Comparison of ENCODE assay signal across 25 cellular contexts in genomic region chr2:65402339-65402738, GRCh38. TPM values are rescaled to one million over a fixed set of nuclear protein-coding genes. Genes with fewer than 3 reads are reported as not detected.
DNase-seq lines count a peak whose midpoint lies in the region; ATAC-seq and TF ChIP-seq lines count a peak whose summit lies in the region.
"Had no signal": no experiment of that assay in that cellular context is flagged by ENCODE, and none has a peak within 500 bp of the region (broad histone marks: within the 10 kb centered on the region; RNA-seq: fewer than 3 reads in every experiment).

No MANE protein-coding gene starts in this region.

- CTCF ChIA-PET in RWPE1 (lab: Yijun Ruan, JAX): interaction anchor here (1.2 kb wide), 1 partner anchor 19 kb away, joined by 3 read pairs; no protein-coding TSS in a partner anchor
- CTCF ChIA-PET in CD8-positive, alpha-beta T cell (lab: Charles Lee): no interaction called here

- H3K27me3 ChIP-seq in left ventricle myocardium inferior (ENCODE audit: low read depth): no peaks in the 10 kb centered on the region
- H3K27me3 ChIP-seq in CD8-positive, alpha-beta T cell (ENCODE audit: insufficient read depth, low read length): no peaks in the 10 kb centered on the region
- H3K27me3 ChIP-seq: ascending aorta, BE2C, heart left ventricle, MG63, neutrophil had no signal

- TF ChIP-seq CTCF in left ventricle myocardium inferior (IDR thresholded peaks at IDR 0.05; ENCODE audit: borderline replicate concordance): no peak
- no peak for TF ChIP-seq CTCF in RWPE1 (conservative IDR thresholded peaks at IDR 0.05; ENCODE audit: low read depth)
- no peak for TF ChIP-seq CTCF in fibroblast of mammary gland (conservative IDR thresholded peaks at IDR 0.05; ENCODE audit: control insufficient read depth, insufficient read depth, low read depth, low read length)
- no peak for TF ChIP-seq CTCF in CD8-positive, alpha-beta T cell (IDR thresholded peaks at IDR 0.05)

- H3K27ac ChIP-seq in left ventricle myocardium inferior (replicated peaks): no peak overlapping the region
- peak overlapping the region; percentile 51 for H3K27ac ChIP-seq in RWPE1
- no peak overlapping the region for H3K27ac ChIP-seq in CD8-positive, alpha-beta T cell (ENCODE audit: low read depth, low read length)
- H3K27ac ChIP-seq: ascending aorta, heart left ventricle, neutrophil, skin epidermis had no signal

- peaks cover 6% of the 10 kb centered on the region for H3K27me3 Mint-ChIP-seq in CD8-positive, alpha-beta T cell (ENCODE audit: low read depth)
- H3K27me3 Mint-ChIP-seq: activated naive CD4-positive, alpha-beta T cell treated with anti-CD3 and anti-CD28 coated beads, Interleukin-2, amount 50 U/mL, for 24 hours; dendritic cell treated with granulocyte-macrophage colony-stimulating factor and Interleukin-4, amounts not matched to agents 40 ng/mL and 50 ng/mL, for 4 days; type B pancreatic cell had no signal

- H3K36me3 ChIP-seq in left ventricle myocardium inferior: no peaks in the 10 kb centered on the region
- no peaks in the 10 kb centered on the region for H3K36me3 ChIP-seq in CD8-positive, alpha-beta T cell (ENCODE audit: insufficient read depth, low read length)
- H3K36me3 ChIP-seq: ascending aorta, BE2C, heart left ventricle, MG63, neutrophil had no signal

- H3K9me3 ChIP-seq in left ventricle myocardium inferior (replicated peaks): no peaks in the 10 kb centered on the region
- no peaks in the 10 kb centered on the region for H3K9me3 ChIP-seq in CD8-positive, alpha-beta T cell (ENCODE audit: low read length)
- H3K9me3 ChIP-seq: ascending aorta, BE2C, heart left ventricle, MG63, neutrophil had no signal

- DNase-seq in Right ventricle myocardium superior: no peak
- no peak for DNase-seq in left ventricle myocardium inferior
- DNase-seq in RWPE1 (ENCODE audit: low spot score): no peak
- peak; percentile 59 for DNase-seq in fibroblast of mammary gland (ENCODE audit: low read depth)
- DNase-seq in CD8-positive, alpha-beta T cell: no peak
- DNase-seq: activated CD4-positive, alpha-beta T cell treated with anti-CD3 and anti-CD28 coated beads, Interleukin-2, amount 50 U/mL, for 48 hours; activated CD4-positive, CD25-positive, alpha-beta regulatory T cell; activated CD8-positive, alpha-beta memory T cell treated with anti-CD3 and anti-CD28 coated beads, Interleukin-2, amount 50 U/mL, for 4 hours; BE2C; central memory CD4-positive, alpha-beta T cell; DND-41; heart left ventricle; KBM-7; NCI-H1417 treated with DMSO at 0.1 percent for 48 hours; SHP77 had no signal

- H3K4me1 ChIP-seq in left ventricle myocardium inferior: peaks cover 61% of the 10 kb centered on the region
- H3K4me1 ChIP-seq in CD8-positive, alpha-beta T cell (ENCODE audit: insufficient read depth, low read length): peaks cover 9% of the 10 kb centered on the region
- H3K4me1 ChIP-seq: BE2C had no signal

- ATAC-seq in Right ventricle myocardium superior (ENCODE audit: poor library complexity) (peak; percentile 23), GM18517 (IDR thresholded peaks at IDR 0.05; ENCODE audit: unreplicated experiment) (no peak), GM19467 (IDR thresholded peaks at IDR 0.05; ENCODE audit: unreplicated experiment) (no peak)
- ATAC-seq in CD8-positive, alpha-beta T cell: no peak
- no peak for ATAC-seq in activated CD4-positive, CD25-positive, alpha-beta regulatory T cell treated with anti-CD3 and anti-CD28 coated beads, Interleukin-2, amount 50 U/mL, for 24 hours

- no peak overlapping the region for H3K4me3 ChIP-seq in left ventricle myocardium inferior
- no peak overlapping the region for H3K4me3 ChIP-seq in fibroblast of mammary gland (ENCODE audit: control insufficient read depth, low read depth, low read length)
- H3K4me3 ChIP-seq in CD8-positive, alpha-beta T cell (ENCODE audit: low read depth, low read length): no peak overlapping the region
- H3K4me3 ChIP-seq: ascending aorta, heart left ventricle, MG63, skin epidermis had no signal

- H3K4me3 Mint-ChIP-seq in CD8-positive, alpha-beta T cell: no peak overlapping the region
- H3K4me3 Mint-ChIP-seq: activated naive CD4-positive, alpha-beta T cell treated with anti-CD3 and anti-CD28 coated beads, Interleukin-2, amount 50 U/mL, for 24 hours; dendritic cell treated with granulocyte-macrophage colony-stimulating factor and Interleukin-4, amounts not matched to agents 40 ng/mL and 50 ng/mL, for 4 days; type B pancreatic cell had no signal

- POLR2A ChIA-PET in RWPE1 (lab: Yijun Ruan, JAX; ENCODE audit: low non-redundant PET): no interaction called here
- POLR2A ChIA-PET in CD8-positive, alpha-beta T cell (lab: Charles Lee): no interaction called here

- H3K4me1 Mint-ChIP-seq in CD8-positive, alpha-beta T cell (ENCODE audit: low read depth): peaks cover 8% of the 10 kb centered on the region

- H3K36me3 Mint-ChIP-seq in CD8-positive, alpha-beta T cell: no peaks in the 10 kb centered on the region
- H3K36me3 Mint-ChIP-seq: activated naive CD4-positive, alpha-beta T cell treated with anti-CD3 and anti-CD28 coated beads, Interleukin-2, amount 50 U/mL, for 24 hours had no signal

- H3K27ac Mint-ChIP-seq in CD8-positive, alpha-beta T cell: no peak overlapping the region
- H3K27ac Mint-ChIP-seq: activated naive CD4-positive, alpha-beta T cell treated with anti-CD3 and anti-CD28 coated beads, Interleukin-2, amount 50 U/mL, for 24 hours; dendritic cell treated with granulocyte-macrophage colony-stimulating factor and Interleukin-4, amounts not matched to agents 40 ng/mL and 50 ng/mL, for 4 days; type B pancreatic cell had no signal

- no peaks in the 10 kb centered on the region for H3K9me3 Mint-ChIP-seq in CD8-positive, alpha-beta T cell
- H3K9me3 Mint-ChIP-seq: activated naive CD4-positive, alpha-beta T cell treated with anti-CD3 and anti-CD28 coated beads, Interleukin-2, amount 50 U/mL, for 24 hours; dendritic cell treated with granulocyte-macrophage colony-stimulating factor and Interleukin-4, amounts not matched to agents 40 ng/mL and 50 ng/mL, for 4 days had no signal

- intact Hi-C loops in Right ventricle myocardium superior (cut with DNase I): no loop called here
- intact Hi-C loops in left ventricle myocardium inferior (cut with micrococcal nuclease): no loop called here
- intact Hi-C loops in CD8-positive, alpha-beta T cell (cut with DNase I, micrococcal nuclease): no loop called here

RNA-seq across cellular contexts. Expression of gene SPRED2, which starts 30.1 kb away (rescaled TPM):
- total RNA-seq in Right ventricle myocardium superior (14.9 TPM), left ventricle myocardium inferior (18.9 TPM)
- total RNA-seq in CD8-positive, alpha-beta T cell: 1 to 10 TPM; 2.3 to 2.5 TPM
